In the genomic region with DNA sequence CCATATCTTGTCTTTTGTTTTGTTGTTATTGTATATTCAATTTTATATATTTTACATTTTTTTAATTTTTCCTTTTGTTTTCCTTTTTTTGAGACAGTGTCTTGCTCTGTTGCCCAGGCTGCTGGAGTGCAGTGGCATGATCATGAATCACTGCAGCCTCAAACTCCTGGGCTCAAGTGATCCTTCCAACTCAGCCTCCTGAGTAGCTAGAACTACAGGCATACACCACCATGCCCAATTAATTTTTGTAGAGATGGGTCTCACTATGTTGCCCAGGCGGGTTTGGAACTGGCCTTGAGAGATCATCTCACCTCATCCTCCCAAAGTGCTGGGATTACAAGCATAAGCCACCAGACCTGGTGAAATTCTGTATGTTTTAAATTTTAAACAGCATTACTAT, we compare ENCODE assay signal across 38 cellular contexts.
"Had no signal": no experiment of that assay in that cellular context is flagged by ENCODE, and none has a peak within 500 bp of the region (broad histone marks: within the 10 kb centered on the region; RNA-seq: fewer than 3 reads in every experiment).

No MANE protein-coding gene starts in this region.

- ATAC-seq: activated naive CD4-positive, alpha-beta T cell treated with anti-CD3 and anti-CD28 coated beads, Interleukin-2, amount 50 U/mL, for 72 hours; activated naive CD8-positive, alpha-beta T cell treated with anti-CD3 and anti-CD28 coated beads, Interleukin-2, amount 50 U/mL, for 24 hours; activated T-cell treated with anti-CD3 and anti-CD28 coated beads, Interleukin-2, amount 50 U/mL, for 4 hours; activated T-cell treated with anti-CD3 and anti-CD28 coated beads, Interleukin-2, amount 50 U/mL, for 72 hours; activated T-helper 17 cell treated with anti-CD3 and anti-CD28 coated beads, Interleukin-2, amount 50 U/mL, for 72 hours; body of pancreas had no signal

- H3K4me1 ChIP-seq: adrenal gland, ascending aorta, body of pancreas, breast epithelium had no signal

- DNase-seq: activated effector memory CD4-positive, alpha-beta T cell treated with anti-CD3 and anti-CD28 coated beads, Interleukin-2, amount 50 U/mL, for 16 hours; activated effector memory CD4-positive, alpha-beta T cell treated with Interleukin-2 at 50 U/mL for 16 hours; activated gamma-delta T cell; activated gamma-delta T cell treated with Interleukin-2 at 50 U/mL for 16 hours; activated naive CD4-positive, alpha-beta T cell; activated naive CD4-positive, alpha-beta T cell treated with anti-CD3 and anti-CD28 coated beads for 36 hours; activated naive CD4-positive, alpha-beta T cell treated with anti-CD3 and anti-CD28 coated beads, Interleukin-2, amount 10 ng/mL, durations not matched to agents 7 days and 5 days; activated naive CD4-positive, alpha-beta T cell treated with anti-CD3 and anti-CD28 coated beads, Interleukin-2, amount 50 U/mL, for 16 hours; activated naive CD4-positive, alpha-beta T cell treated with Interleukin-2 at 50 U/mL for 16 hours; activated naive CD8-positive, alpha-beta T cell treated with anti-CD3 and anti-CD28 coated beads for 36 hours; activated naive CD8-positive, alpha-beta T cell treated with anti-CD3 and anti-CD28 coated beads, Interleukin-2, amount 10 ng/mL, durations not matched to agents 7 days and 5 days; activated naive CD8-positive, alpha-beta T cell treated with anti-CD3 and anti-CD28 coated beads, Interleukin-2, amount 50 U/mL, for 24 hours; activated T-cell treated with anti-CD3 and anti-CD28 coated beads, Interleukin-2, amount 50 U/mL, for 1 hour; activated T-cell treated with anti-CD3 and anti-CD28 coated beads, Interleukin-2, amount 50 U/mL, for 24 hours; activated T-cell treated with anti-CD3 and anti-CD28 coated beads, Interleukin-2, amount 50 U/mL, for 4 hours; activated T-cell treated with anti-CD3 and anti-CD28 coated beads, Interleukin-2, amount 50 U/mL, for 48 hours; activated T-cell treated with anti-CD3 and anti-CD28 coated beads, Interleukin-2, amount 50 U/mL, for 72 hours; adrenal gland; amniotic stem cell; amygdala; anterior cingulate cortex; aorta; body of pancreas; brain microvascular endothelial cell; caudate nucleus; central memory CD4-positive, alpha-beta T cell; cerebellar nuclear complex had no signal

- H3K36me3 ChIP-seq: adrenal gland, ascending aorta, brain microvascular endothelial cell, breast epithelium, cardiac muscle cell had no signal

- H3K9me3 ChIP-seq: adrenal gland, ascending aorta, body of pancreas, breast epithelium had no signal

- H3K4me1 Mint-ChIP-seq: activated naive CD4-positive, alpha-beta T cell treated with anti-CD3 and anti-CD28 coated beads, Interleukin-2, amount 10 ng/mL, durations not matched to agents 7 days and 5 days; activated naive CD4-positive, alpha-beta T cell treated with anti-CD3 and anti-CD28 coated beads, Interleukin-2, amount 50 U/mL, for 24 hours; activated naive CD8-positive, alpha-beta T cell treated with anti-CD3 and anti-CD28 coated beads for 36 hours; activated naive CD8-positive, alpha-beta T cell treated with anti-CD3 and anti-CD28 coated beads, Interleukin-2, amount 10 ng/mL, durations not matched to agents 7 days and 5 days; activated naive CD8-positive, alpha-beta T cell treated with anti-CD3 and anti-CD28 coated beads, Interleukin-2, amount 50 U/mL, for 24 hours; activated T-helper 17 cell treated with anti-CD3 and anti-CD28 coated beads, Interleukin-2, amount 50 U/mL, for 72 hours; brain; central memory CD8-positive, alpha-beta T cell had no signal

- H3K27ac ChIP-seq: adrenal gland, ascending aorta, body of pancreas, brain microvascular endothelial cell, breast epithelium, cardiac muscle cell had no signal

- H3K27me3 ChIP-seq: adrenal gland, ascending aorta, body of pancreas, brain microvascular endothelial cell, breast epithelium, cardiac muscle cell had no signal

- H3K4me3 Mint-ChIP-seq: activated naive CD4-positive, alpha-beta T cell treated with anti-CD3 and anti-CD28 coated beads for 36 hours; activated naive CD4-positive, alpha-beta T cell treated with anti-CD3 and anti-CD28 coated beads, Interleukin-2, amount 10 ng/mL, durations not matched to agents 7 days and 5 days; activated naive CD4-positive, alpha-beta T cell treated with anti-CD3 and anti-CD28 coated beads, Interleukin-2, amount 50 U/mL, for 24 hours; activated naive CD8-positive, alpha-beta T cell; activated naive CD8-positive, alpha-beta T cell treated with anti-CD3 and anti-CD28 coated beads for 36 hours; activated naive CD8-positive, alpha-beta T cell treated with anti-CD3 and anti-CD28 coated beads, Interleukin-2, amount 10 ng/mL, durations not matched to agents 7 days and 5 days; activated naive CD8-positive, alpha-beta T cell treated with anti-CD3 and anti-CD28 coated beads, Interleukin-2, amount 50 U/mL, for 24 hours; activated T-cell treated with anti-CD3 and anti-CD28 coated beads, Interleukin-2, amount 50 U/mL, for 24 hours; activated T-cell treated with anti-CD3 and anti-CD28 coated beads, Interleukin-2, amount 50 U/mL, for 4 hours; activated T-cell treated with anti-CD3 and anti-CD28 coated beads, Interleukin-2, amount 50 U/mL, for 72 hours; activated T-helper 1 cell treated with anti-CD3 and anti-CD28 coated beads, Interleukin-12 subunit alpha, Interleukin-12 subunit beta, Interleukin-2, Interleukin-4 antibody, amounts not matched to agents 30 ng/mL and 10 ng/mL and 1 ng/mL, durations not matched to agents 14 hours and 24 hours and 36 hours; activated T-helper 17 cell treated with anti-CD3 and anti-CD28 coated beads, Interleukin-2, amount 50 U/mL, for 72 hours; brain; central memory CD8-positive, alpha-beta T cell had no signal

- H3K9me3 Mint-ChIP-seq: activated naive CD4-positive, alpha-beta T cell treated with anti-CD3 and anti-CD28 coated beads for 36 hours; activated naive CD4-positive, alpha-beta T cell treated with anti-CD3 and anti-CD28 coated beads, Interleukin-2, amount 10 ng/mL, durations not matched to agents 7 days and 5 days; activated naive CD4-positive, alpha-beta T cell treated with anti-CD3 and anti-CD28 coated beads, Interleukin-2, amount 50 U/mL, for 24 hours; activated naive CD4-positive, alpha-beta T cell treated with anti-CD3 and anti-CD28 coated beads, Interleukin-2, amount 50 U/mL, for 72 hours; activated naive CD8-positive, alpha-beta T cell treated with anti-CD3 and anti-CD28 coated beads for 36 hours; activated naive CD8-positive, alpha-beta T cell treated with anti-CD3 and anti-CD28 coated beads, Interleukin-2, amount 10 ng/mL, durations not matched to agents 7 days and 5 days; activated naive CD8-positive, alpha-beta T cell treated with anti-CD3 and anti-CD28 coated beads, Interleukin-2, amount 50 U/mL, for 24 hours; activated T-cell treated with anti-CD3 and anti-CD28 coated beads, Interleukin-2, amount 50 U/mL, for 24 hours; activated T-cell treated with anti-CD3 and anti-CD28 coated beads, Interleukin-2, amount 50 U/mL, for 4 hours; activated T-cell treated with anti-CD3 and anti-CD28 coated beads, Interleukin-2, amount 50 U/mL, for 72 hours; activated T-helper 1 cell treated with anti-CD3 and anti-CD28 coated beads, Interleukin-12 subunit alpha, Interleukin-12 subunit beta, Interleukin-2, Interleukin-4 antibody, amounts not matched to agents 30 ng/mL and 10 ng/mL and 1 ng/mL, durations not matched to agents 14 hours and 24 hours and 36 hours; activated T-helper 17 cell treated with anti-CD3 and anti-CD28 coated beads, Interleukin-2, amount 50 U/mL, for 72 hours; activated T-helper 2 cell treated with anti-CD3 and anti-CD28 coated beads, Interferon-gamma antibody, Interleukin-2, Interleukin-4, amounts not matched to agents 10 μg/mL and 5 μg/mL and 100 μg/mL, durations not matched to agents 14 hours and 24 hours and 36 hours; brain; central memory CD8-positive, alpha-beta T cell had no signal

- H3K27ac Mint-ChIP-seq: activated naive CD4-positive, alpha-beta T cell treated with anti-CD3 and anti-CD28 coated beads for 36 hours; activated naive CD4-positive, alpha-beta T cell treated with anti-CD3 and anti-CD28 coated beads, Interleukin-2, amount 10 ng/mL, durations not matched to agents 7 days and 5 days; activated naive CD4-positive, alpha-beta T cell treated with anti-CD3 and anti-CD28 coated beads, Interleukin-2, amount 50 U/mL, for 24 hours; activated naive CD4-positive, alpha-beta T cell treated with anti-CD3 and anti-CD28 coated beads, Interleukin-2, amount 50 U/mL, for 72 hours; activated naive CD8-positive, alpha-beta T cell; activated naive CD8-positive, alpha-beta T cell treated with anti-CD3 and anti-CD28 coated beads for 36 hours; activated naive CD8-positive, alpha-beta T cell treated with anti-CD3 and anti-CD28 coated beads, Interleukin-2, amount 10 ng/mL, durations not matched to agents 7 days and 5 days; activated naive CD8-positive, alpha-beta T cell treated with anti-CD3 and anti-CD28 coated beads, Interleukin-2, amount 50 U/mL, for 24 hours; activated T-cell treated with anti-CD3 and anti-CD28 coated beads, Interleukin-2, amount 50 U/mL, for 24 hours; activated T-cell treated with anti-CD3 and anti-CD28 coated beads, Interleukin-2, amount 50 U/mL, for 72 hours; activated T-helper 1 cell treated with anti-CD3 and anti-CD28 coated beads, Interleukin-12 subunit alpha, Interleukin-12 subunit beta, Interleukin-2, Interleukin-4 antibody, amounts not matched to agents 30 ng/mL and 10 ng/mL and 1 ng/mL, durations not matched to agents 14 hours and 24 hours and 36 hours; activated T-helper 17 cell treated with anti-CD3 and anti-CD28 coated beads, Interleukin-2, amount 50 U/mL, for 72 hours; activated T-helper 2 cell treated with anti-CD3 and anti-CD28 coated beads, Interferon-gamma antibody, Interleukin-2, Interleukin-4, amounts not matched to agents 10 μg/mL and 5 μg/mL and 100 μg/mL, durations not matched to agents 14 hours and 24 hours and 36 hours; brain had no signal

- H3K36me3 Mint-ChIP-seq: activated naive CD4-positive, alpha-beta T cell treated with anti-CD3 and anti-CD28 coated beads, Interleukin-2, amount 10 ng/mL, durations not matched to agents 7 days and 5 days; activated naive CD4-positive, alpha-beta T cell treated with anti-CD3 and anti-CD28 coated beads, Interleukin-2, amount 50 U/mL, for 24 hours; activated naive CD4-positive, alpha-beta T cell treated with anti-CD3 and anti-CD28 coated beads, Interleukin-2, amount 50 U/mL, for 72 hours; activated naive CD8-positive, alpha-beta T cell; activated naive CD8-positive, alpha-beta T cell treated with anti-CD3 and anti-CD28 coated beads for 36 hours; activated naive CD8-positive, alpha-beta T cell treated with anti-CD3 and anti-CD28 coated beads, Interleukin-2, amount 10 ng/mL, durations not matched to agents 7 days and 5 days; brain had no signal

- H3K4me3 ChIP-seq: adrenal gland, ascending aorta, body of pancreas, breast epithelium, cardiac muscle cell had no signal
